ENCODE assay signal across 8 cellular contexts in the genomic region with DNA sequence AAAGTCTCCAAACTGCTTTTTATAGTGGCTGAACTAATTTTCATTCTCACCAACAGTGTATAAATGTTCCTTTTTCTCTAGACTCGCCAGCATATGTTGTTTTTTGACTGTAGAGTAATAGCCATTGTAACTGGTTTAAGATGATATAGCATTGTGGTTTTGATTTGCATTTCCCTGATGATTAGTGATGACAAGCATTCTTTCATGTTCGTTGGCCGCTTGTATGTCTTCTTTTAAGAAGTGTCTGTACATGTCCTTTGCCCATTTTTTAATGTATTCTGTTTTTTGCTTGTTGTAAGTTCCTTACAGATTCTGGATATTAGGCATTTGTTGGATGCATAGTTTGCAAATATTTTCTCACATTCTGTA.
DNase-seq lines count a peak whose midpoint lies in the region; ATAC-seq and TF ChIP-seq lines count a peak whose summit lies in the region.

No MANE protein-coding gene starts in this region.

- H3K27ac Mint-ChIP-seq in activated T-cell treated with anti-CD3 and anti-CD28 coated beads, Interleukin-2, amount 50 U/mL, for 24 hours: peak overlapping the region; percentile 93

- peaks cover 49% of the 10 kb centered on the region for H3K4me1 Mint-ChIP-seq in activated T-cell treated with anti-CD3 and anti-CD28 coated beads, Interleukin-2, amount 50 U/mL, for 24 hours (ENCODE audit: low read depth)

- peaks cover 23% of the 10 kb centered on the region for H3K36me3 Mint-ChIP-seq in activated T-cell treated with anti-CD3 and anti-CD28 coated beads, Interleukin-2, amount 50 U/mL, for 24 hours (ENCODE audit: low read depth)

- no peak for DNase-seq in activated T-cell treated with anti-CD3 and anti-CD28 coated beads, Interleukin-2, amount 50 U/mL, for 24 hours
- DNase-seq in activated T-cell treated with anti-CD3 and anti-CD28 coated beads for 4 hours (no peak), OCI-M1 (lab: John Stamatoyannopoulos, UW) (peak; percentile 85), foreskin keratinocyte (peak; percentile 41 to 76), NCI-H187 treated with DMSO at 0.1 percent for 48 hours (lab: John Stamatoyannopoulos, UW) (no peak), GM10266 (ENCODE audit: extremely low spot score) (no peak), omental fat pad (ENCODE audit: low spot score) (no peak)

- H3K27me3 Mint-ChIP-seq in activated T-cell treated with anti-CD3 and anti-CD28 coated beads, Interleukin-2, amount 50 U/mL, for 24 hours: no peaks in the 10 kb centered on the region

- H3K4me1 ChIP-seq in foreskin keratinocyte: no peaks in the 10 kb centered on the region

- TF ChIP-seq CTCF in foreskin keratinocyte (conservative IDR thresholded peaks at IDR 0.05) (no peak), GM10266 (IDR thresholded peaks at IDR 0.05; ENCODE audit: control insufficient read depth, insufficient read depth, low read depth, missing control alignments) (no peak), omental fat pad (IDR thresholded peaks at IDR 0.05) (no peak)

- no peak overlapping the region for H3K27ac ChIP-seq in foreskin keratinocyte

- ATAC-seq in HG02884 (IDR thresholded peaks at IDR 0.05; ENCODE audit: unreplicated experiment) (peak; percentile 34), foreskin keratinocyte (peak; percentile 85), omental fat pad (ENCODE audit: low FRiP score) (no peak)

- H3K27me3 ChIP-seq in foreskin keratinocyte: no peaks in the 10 kb centered on the region

- peak overlapping the region; percentile 89 for H3K4me3 Mint-ChIP-seq in activated T-cell treated with anti-CD3 and anti-CD28 coated beads, Interleukin-2, amount 50 U/mL, for 24 hours

- peaks cover 15% of the 10 kb centered on the region for H3K9me3 Mint-ChIP-seq in activated T-cell treated with anti-CD3 and anti-CD28 coated beads, Interleukin-2, amount 50 U/mL, for 24 hours

Comparison
In these comparisons a context has a peak if more than half of its experiments do, and no peak if none do; other contexts are left out.
1. DNase-seq: peak in OCI-M1 (single experiment) and foreskin keratinocyte (2 of 2); none in activated T-cell treated with anti-CD3 and anti-CD28 coated beads, Interleukin-2, amount 50 U/mL, for 24 hours (single experiment), activated T-cell treated with anti-CD3 and anti-CD28 coated beads for 4 hours (single experiment), NCI-H187 treated with DMSO at 0.1 percent for 48 hours (single experiment), GM10266 (single experiment) and omental fat pad (single experiment).